In genomic region chr17:37742762-37743611, GRCh38 we compare ENCODE assay signal across 8 cellular contexts. TPM values are rescaled to one million over a fixed set of nuclear protein-coding genes. Genes with fewer than 3 reads are reported as not detected.
DNase-seq lines count a peak whose midpoint lies in the region; ATAC-seq, FAIRE-seq and TF ChIP-seq lines count a peak whose summit lies in the region.

No MANE protein-coding gene starts in this region.

- no peaks in the 10 kb centered on the region for H3K79me2 ChIP-seq in astrocyte (ENCODE audit: insufficient read depth, low read length)

- H3K27me3 ChIP-seq in astrocyte (ENCODE audit: insufficient read depth, low read length): peaks cover 81% of the 10 kb centered on the region
- peaks cover 19% of the 10 kb centered on the region for H3K27me3 ChIP-seq in vagina

- H3K27ac ChIP-seq in astrocyte (ENCODE audit: low read depth, low read length): no peak overlapping the region
- H3K27ac ChIP-seq in vagina: no peak overlapping the region

- FAIRE-seq in astrocyte (lab: Jason Lieb, UNC): no peak

- H3K4me1 ChIP-seq in astrocyte (ENCODE audit: insufficient read depth, low read length) (peaks cover 21% of the 10 kb centered on the region), vagina (peaks cover 36% of the 10 kb centered on the region)

- peaks cover 72% of the 10 kb centered on the region for H3K27me3 Mint-ChIP-seq in astrocyte (ENCODE audit: low read depth, unreplicated experiment)
- peaks cover 37% of the 10 kb centered on the region for H3K27me3 Mint-ChIP-seq in memory B cell

- no peak overlapping the region for H2AFZ ChIP-seq in astrocyte (ENCODE audit: low read depth, low read length)

- no peaks in the 10 kb centered on the region for H4K20me1 ChIP-seq in astrocyte (ENCODE audit: insufficient read depth, low read length)

- H3K4me3 Mint-ChIP-seq in astrocyte (ENCODE audit: unreplicated experiment) (peak overlapping the region; percentile 86), memory B cell (peak overlapping the region; percentile 75)

- TF ChIP-seq CTCF in astrocyte (IDR thresholded peaks at IDR 0.05; ENCODE audit: insufficient read depth, low read depth, low read length): no peak
- TF ChIP-seq CTCF in vagina (IDR thresholded peaks at IDR 0.05): no peak

- DNase-seq in stimulated activated CD4-positive, alpha-beta T cell treated with anti-CD3 and anti-CD28 coated beads, Interleukin-15, amount 100 ng/mL, for 24 hours: peak; percentile 19
- no peak for DNase-seq in stimulated activated CD4-positive, alpha-beta T cell treated with anti-CD3 and anti-CD28 coated beads, Interleukin-12 subunit alpha, Interleukin-12 subunit beta, amount 100 ng/mL, for 4 hours
- DNase-seq in astrocyte (ENCODE audit: low read depth): no peak
- DNase-seq in memory B cell (ENCODE audit: low spot score in 2 of 2): peak; percentile 30 to 53
- DNase-seq in vagina (ENCODE audit: extremely low spot score in 2 of 2): no peak
- DNase-seq in AML-193 (lab: John Stamatoyannopoulos, UW): no peak
- no peak for DNase-seq in activated CD4-positive, alpha-beta T cell treated with anti-CD3 and anti-CD28 coated beads for 1 hour

- H3K27ac Mint-ChIP-seq in astrocyte (ENCODE audit: unreplicated experiment) (peak overlapping the region; percentile 80), memory B cell (no peak overlapping the region)

- no peak for ATAC-seq in memory B cell (ENCODE audit: low read depth)
- no peak for ATAC-seq in GM19397 (IDR thresholded peaks at IDR 0.05; ENCODE audit: unreplicated experiment)

- H3K36me3 Mint-ChIP-seq in astrocyte (ENCODE audit: low read depth, unreplicated experiment) (peaks cover 2% of the 10 kb centered on the region), memory B cell (no peaks in the 10 kb centered on the region)

- no peaks in the 10 kb centered on the region for H3K36me3 ChIP-seq in astrocyte (ENCODE audit: insufficient read depth, low read length)
- no peaks in the 10 kb centered on the region for H3K36me3 ChIP-seq in vagina

- H3K4me3 ChIP-seq in astrocyte (ENCODE audit: insufficient read depth, low read depth, low read length) (peak overlapping the region; percentile 37), vagina (peak overlapping the region; percentile 3 to 6)

- H3K4me1 Mint-ChIP-seq in astrocyte (ENCODE audit: low read depth, unreplicated experiment) (peaks cover 11% of the 10 kb centered on the region), memory B cell (peaks cover 18% of the 10 kb centered on the region)

- H3K9ac ChIP-seq in astrocyte (ENCODE audit: low read length): no peak overlapping the region

- peak overlapping the region; percentile 81 for H3K4me2 ChIP-seq in astrocyte (ENCODE audit: low read length)

- TF ChIP-seq POLR2A in vagina (IDR thresholded peaks at IDR 0.05): no peak

- intact Hi-C loops in vagina (cut with DNase I): no loop called here

- peaks cover 2% of the 10 kb centered on the region for H3K9me3 Mint-ChIP-seq in astrocyte (ENCODE audit: unreplicated experiment)
- no peaks in the 10 kb centered on the region for H3K9me3 Mint-ChIP-seq in memory B cell

- H3K9me3 ChIP-seq in astrocyte (ENCODE audit: insufficient read depth, low read depth, low read length) (no peaks in the 10 kb centered on the region), vagina (no peaks in the 10 kb centered on the region)

RNA-seq across cellular contexts. Expression of gene HNF1B, which starts 1.9 kb away (rescaled TPM):
- total RNA-seq in astrocyte: 15.6 and 17.8 TPM in 2 replicates
- not detected for total RNA-seq in vagina

Comparison
In these comparisons a context has a peak if more than half of its experiments do, and no peak if none do; other contexts are left out.
1. DNase-seq: peak in stimulated activated CD4-positive, alpha-beta T cell treated with anti-CD3 and anti-CD28 coated beads, Interleukin-15, amount 100 ng/mL, for 24 hours (single experiment) and memory B cell (2 of 2); none in stimulated activated CD4-positive, alpha-beta T cell treated with anti-CD3 and anti-CD28 coated beads, Interleukin-12 subunit alpha, Interleukin-12 subunit beta, amount 100 ng/mL, for 4 hours (single experiment), astrocyte (single experiment), vagina (0 of 2), AML-193 (0 of 2) and activated CD4-positive, alpha-beta T cell treated with anti-CD3 and anti-CD28 coated beads for 1 hour (single experiment).
2. RNA of gene HNF1B, which starts 1.9 kb away (total RNA-seq): 15.6 to 17.8 TPM in astrocyte; not detected in vagina (single experiment); every median in the first group is over 10 times any median in the second.